Comparison of ENCODE assay signal across 8 cellular contexts in genomic region chr11:93740031-93740801, GRCh38. TPM values are rescaled to one million over a fixed set of nuclear protein-coding genes. Genes with fewer than 3 reads are reported as not detected.
A peak's percentile ranks its signal among the peaks of the same experiment; 100 is the strongest.
DNase-seq lines count a peak whose midpoint lies in the region; ATAC-seq and TF ChIP-seq lines count a peak whose summit lies in the region.

No MANE protein-coding gene starts in this region.

- intact Hi-C loops in gastrocnemius medialis (cut with DNase I; ENCODE audit: low total_unique reads): loop anchor here (5.0 to 10.0 kb wide), 2 partner anchors 215 to 1327 kb away; partner anchors contain the start of gene SRSF8

- H3K36me3 ChIP-seq in KOPT-K1 (ENCODE audit: insufficient read depth, low read length) (peaks cover 61% of the 10 kb centered on the region), gastrocnemius medialis (peaks cover 20 to 42% of the 10 kb centered on the region in 2 donors)

- H3K27ac ChIP-seq in KOPT-K1 (ENCODE audit: low read depth, low read length, poor library complexity, severe bottlenecking) (peak overlapping the region; percentile 94), foreskin keratinocyte (peak overlapping the region; percentile 92), gastrocnemius medialis (peak overlapping the region; percentile 91 to 99 (median 94))

- ATAC-seq in foreskin keratinocyte: peak; percentile 18
- ATAC-seq in gastrocnemius medialis: no peak
- no peak for ATAC-seq in left lobe of liver

- in situ Hi-C loops in gastrocnemius medialis (cut with MboI; ENCODE audit: low sequenced_read_pairs in 4 of 4): loop anchor here in 1 of 4 donors (25.0 kb wide), 1 partner anchor 747 kb away; the partner anchor contains the start of genes ANKRD49 and MRE11

- H3K27me3 ChIP-seq in foreskin keratinocyte: no peaks in the 10 kb centered on the region
- H3K27me3 ChIP-seq in gastrocnemius medialis: no peaks in the 10 kb centered on the region

- H3K4me1 ChIP-seq in foreskin keratinocyte (peaks cover 26% of the 10 kb centered on the region), gastrocnemius medialis (peaks cover 43 to 45% of the 10 kb centered on the region in 2 donors)

- TF ChIP-seq CTCF in GM12875 (IDR thresholded peaks at IDR 0.05; ENCODE audit: borderline replicate concordance, insufficient read depth, low read depth, low read length): no peak
- no peak for TF ChIP-seq CTCF in foreskin keratinocyte (conservative IDR thresholded peaks at IDR 0.05)
- no peak for TF ChIP-seq CTCF in gastrocnemius medialis (IDR thresholded peaks at IDR 0.05 in 4 of 5, conservative IDR thresholded peaks at IDR 0.05 in 1 of 5)

- peak; percentile 30 for DNase-seq in activated CD8-positive, alpha-beta memory T cell treated with anti-CD3 and anti-CD28 coated beads, Interleukin-2, amount 50 U/mL, for 4 hours
- DNase-seq in foreskin keratinocyte (peak; percentile 46 to 69), gastrocnemius medialis (no peak), COLO829 (ENCODE audit: low spot score) (no peak), left lobe of liver (ENCODE audit: low spot score) (no peak), MV-4-11 (lab: John Stamatoyannopoulos, UW) (no peak)

- peak overlapping the region; percentile 68 for H3K4me3 ChIP-seq in GM12875 (ENCODE audit: low read depth, low read length)
- H3K4me3 ChIP-seq in gastrocnemius medialis: peak overlapping the region; percentile 71 to 92 (median 76)

- TF ChIP-seq POLR2A in gastrocnemius medialis (IDR thresholded peaks at IDR 0.05): no peak

- H3K9me3 ChIP-seq in KOPT-K1 (ENCODE audit: insufficient read depth, low read length, poor library complexity, severe bottlenecking): no peaks in the 10 kb centered on the region
- H3K9me3 ChIP-seq in gastrocnemius medialis: no peaks in the 10 kb centered on the region

RNA-seq across cellular contexts. Expression of gene TAF1D, which starts 1.1 kb away (rescaled TPM):
- 142 and 148 TPM in 2 replicates for total RNA-seq in foreskin keratinocyte
- 115 and 131 TPM in 2 replicates for polyA plus RNA-seq in foreskin keratinocyte
- total RNA-seq in gastrocnemius medialis: 10 to 100 TPM; 42.6 to 85.5 (median 55.0) TPM
- 26.7 TPM for total RNA-seq in left lobe of liver

RNA-seq across cellular contexts. Expression of gene C11orf54, which starts 1.3 kb away (rescaled TPM):
- total RNA-seq in foreskin keratinocyte (4.4 and 5.7 TPM in 2 replicates), gastrocnemius medialis (10 to 100 TPM; 33.3 to 71.0 (median 42.0) TPM), left lobe of liver (184 TPM)
- 2.7 and 3.0 TPM in 2 replicates for polyA plus RNA-seq in foreskin keratinocyte

RNA-seq across cellular contexts. Expression of gene MED17, which starts 43.9 kb away (rescaled TPM):
- total RNA-seq in foreskin keratinocyte (29.0 and 29.3 TPM in 2 replicates), gastrocnemius medialis (10 to 100 TPM; 12.3 to 14.0 (median 13.4) TPM), left lobe of liver (9.3 TPM)
- 13.9 and 16.6 TPM in 2 replicates for polyA plus RNA-seq in foreskin keratinocyte

Comparison
In these comparisons a context has a peak if more than half of its experiments do, and no peak if none do; other contexts are left out.
1. DNase-seq: peak in activated CD8-positive, alpha-beta memory T cell treated with anti-CD3 and anti-CD28 coated beads, Interleukin-2, amount 50 U/mL, for 4 hours (single experiment) and foreskin keratinocyte (2 of 2); none in gastrocnemius medialis (0 of 2), COLO829 (single experiment), left lobe of liver (single experiment) and MV-4-11 (single experiment).
2. Peak in every context shown above with its lines, with median percentiles within 50 percentile points of each other: H3K27ac ChIP-seq.